In the genomic region with DNA sequence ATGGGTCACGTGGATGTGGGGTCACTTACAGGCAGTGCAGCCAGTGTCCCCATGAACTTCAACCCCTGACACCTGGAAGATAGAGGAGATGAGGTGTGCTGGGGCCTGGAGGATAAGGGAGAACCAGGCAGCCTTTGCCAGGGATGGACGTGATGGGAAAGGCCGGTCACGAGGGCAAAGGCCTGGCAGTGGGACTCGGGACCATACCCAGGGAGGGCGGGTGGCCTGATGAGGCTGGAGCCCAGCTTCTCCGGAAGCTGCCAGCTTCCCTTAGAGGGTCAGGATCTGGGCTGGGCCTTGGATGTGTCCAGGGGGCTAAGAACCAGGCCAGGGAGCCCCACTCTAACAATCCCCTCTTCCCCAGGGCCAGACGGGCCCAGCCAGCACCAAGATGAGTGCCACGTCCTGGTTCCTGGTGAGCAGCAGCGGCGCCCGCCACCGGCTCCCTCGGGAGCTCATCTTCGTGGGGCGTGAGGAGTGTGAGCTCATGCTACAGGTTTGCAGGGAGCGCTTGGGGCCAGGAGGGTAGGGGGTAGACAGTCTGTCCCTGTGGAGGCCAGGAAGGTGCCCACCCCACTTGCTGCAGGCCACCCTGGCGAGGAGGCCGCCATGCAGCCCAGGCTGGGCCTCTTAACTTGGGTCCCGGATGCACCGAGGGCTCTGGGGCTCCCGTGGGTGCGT, we compare ENCODE assay signal across 13 cellular contexts. TPM values are rescaled to one million over a fixed set of nuclear protein-coding genes. Genes with fewer than 3 reads are reported as not detected.
"Had no signal": no experiment of that assay in that cellular context is flagged by ENCODE, and none has a peak within 500 bp of the region (broad histone marks: within the 10 kb centered on the region; RNA-seq: fewer than 3 reads in every experiment).

No MANE protein-coding gene starts in this region.

- H3K9me3 ChIP-seq: body of pancreas, uterus had no signal

- ATAC-seq: activated CD4-positive, CD25-positive, alpha-beta regulatory T cell treated with anti-CD3 and anti-CD28 coated beads, Interleukin-2, amount 50 U/mL, for 24 hours; activated T-cell treated with anti-CD3 and anti-CD28 coated beads, Interleukin-2, amount 50 U/mL, for 72 hours; body of pancreas; esophagus mucosa; naive thymus-derived CD4-positive, alpha-beta T cell had no signal

- H3K4me3 ChIP-seq: body of pancreas, skin epidermis, uterus had no signal

- DNase-seq: activated naive CD4-positive, alpha-beta T cell; activated T-cell treated with anti-CD3 and anti-CD28 coated beads, Interleukin-2, amount 50 U/mL, for 72 hours; cerebellar nuclear complex; dermis blood vessel endothelial cell; naive thymus-derived CD4-positive, alpha-beta T cell; nucleus accumbens had no signal

- H3K27ac ChIP-seq: body of pancreas, uterus had no signal

- H3K36me3 ChIP-seq: uterus had no signal

- H3K27me3 ChIP-seq: body of pancreas, uterus had no signal

RNA-seq across cellular contexts. Expression of gene PLD4, which starts 56.5 kb away (rescaled TPM):
- total RNA-seq: body of pancreas, glomerular endothelial cell, lung microvascular endothelial cell had no signal
